9 cellular contexts compared by ENCODE assay signal in the genomic region with DNA sequence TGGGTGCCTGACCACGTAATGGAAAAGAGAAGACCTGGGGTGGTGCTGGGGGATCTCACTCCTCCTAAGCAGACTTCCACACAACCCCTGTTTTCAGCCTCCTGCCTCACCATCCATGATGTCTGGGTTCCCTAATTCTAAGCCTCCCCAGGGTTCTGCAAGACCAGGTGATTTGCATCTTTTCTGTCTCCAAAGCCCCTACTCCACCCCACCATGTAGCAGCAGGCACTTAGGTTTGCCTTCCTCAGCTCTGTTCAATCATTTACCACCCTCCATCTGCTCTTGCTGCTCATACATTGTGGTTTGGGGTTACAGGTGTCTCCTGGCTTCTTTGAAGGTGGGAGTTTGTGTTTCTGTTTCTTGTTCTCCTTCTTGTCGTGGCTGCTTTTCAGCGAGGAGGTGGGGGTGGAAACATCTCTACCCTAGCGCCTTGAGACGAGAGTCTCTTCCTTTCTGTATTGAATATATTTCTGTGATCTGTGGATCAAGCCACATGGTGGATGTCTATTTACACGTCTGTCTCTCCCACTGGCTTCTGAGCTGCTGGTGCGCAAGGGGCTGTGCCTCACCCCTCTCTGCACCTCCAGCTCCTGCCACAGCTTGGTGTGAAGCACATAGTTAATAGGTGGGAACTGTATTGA. TPM values are rescaled to one million over a fixed set of nuclear protein-coding genes. Genes with fewer than 3 reads are reported as not detected.
DNase-seq lines count a peak whose midpoint lies in the region; ATAC-seq and TF ChIP-seq lines count a peak whose summit lies in the region.
"Had no signal": no experiment of that assay in that cellular context is flagged by ENCODE, and none has a peak within 500 bp of the region (broad histone marks: within the 10 kb centered on the region; RNA-seq: fewer than 3 reads in every experiment).

No MANE protein-coding gene starts in this region.

- peaks cover 12% of the 10 kb centered on the region for H3K36me3 Mint-ChIP-seq in activated B cell treated with CpG ODN at 0.5 μM for 24 hours (ENCODE audit: low read depth)

- peaks cover 2% of the 10 kb centered on the region for H3K9me3 Mint-ChIP-seq in activated B cell treated with CpG ODN at 0.5 μM for 24 hours

- TF ChIP-seq POLR2A in body of pancreas (IDR thresholded peaks at IDR 0.05): no peak

- POLR2A ChIA-PET in activated B cell treated with CpG ODN at 0.5 μM for 24 hours (lab: Charles Lee): interaction anchor here (0.5 to 11.8 kb wide), 8 partner anchors 10 to 99 kb away, joined by 3 to 304 read pairs (median 5); partner anchors contain the start of gene RAC2

- DNase-seq in activated B cell treated with CpG ODN at 0.5 μM for 24 hours (no peak), NCI-H2227 (lab: John Stamatoyannopoulos, UW; ENCODE audit: unreplicated experiment) (no peak), DMS153 treated with DMSO at 0.1 percent for 48 hours (lab: John Stamatoyannopoulos, UW; ENCODE audit: unreplicated experiment) (no peak), body of pancreas (no peak)

- H3K27me3 ChIP-seq in muscle layer of duodenum (ENCODE audit: low read depth, low read length): no peaks in the 10 kb centered on the region
- no peaks in the 10 kb centered on the region for H3K27me3 ChIP-seq in body of pancreas

- intact Hi-C loops in activated B cell treated with CpG ODN at 0.5 μM for 24 hours (cut with micrococcal nuclease) (loop anchor here (1.0 kb wide), 3 partner anchors 11 to 23 kb away; no protein-coding TSS in a partner anchor), body of pancreas (cut with DNase I) (no loop called here)

- peak overlapping the region; percentile 99 for H3K27ac Mint-ChIP-seq in activated B cell treated with CpG ODN at 0.5 μM for 24 hours

- ATAC-seq in GM18520 (IDR thresholded peaks at IDR 0.05; ENCODE audit: unreplicated experiment) (peak; percentile 62), HG02852 (IDR thresholded peaks at IDR 0.05; ENCODE audit: unreplicated experiment) (peak; percentile 84), activated B cell treated with CpG ODN at 0.5 μM for 24 hours (ENCODE audit: low read depth) (peak; percentile 83), body of pancreas (no peak), SK-N-SH treated with all-trans-retinoic acid at 6 μM for 48 hours (no peak)

- H3K27me3 Mint-ChIP-seq in activated B cell treated with CpG ODN at 0.5 μM for 24 hours: no peaks in the 10 kb centered on the region

- peak overlapping the region; percentile 71 for H3K4me3 Mint-ChIP-seq in activated B cell treated with CpG ODN at 0.5 μM for 24 hours

- peaks cover 78% of the 10 kb centered on the region for H3K4me1 Mint-ChIP-seq in activated B cell treated with CpG ODN at 0.5 μM for 24 hours

- WGBS in body of pancreas, 2 donors: 27 to 43% methylated on average over 5 to 7 of the region's 7 CpGs

- H3K27ac ChIP-seq in muscle layer of duodenum (ENCODE audit: low read length) (peak overlapping the region; percentile 5), body of pancreas (no peak overlapping the region)

- H3K36me3 ChIP-seq in muscle layer of duodenum (ENCODE audit: control insufficient read depth in 1 of 2, insufficient read depth in 2 of 2, low read length in 2 of 2): no peaks in the 10 kb centered on the region
- no peaks in the 10 kb centered on the region for H3K36me3 ChIP-seq in body of pancreas (replicated peaks in 1 of 2; ENCODE audit: insufficient read depth in 1 of 2, low read depth in 2 of 2)

- H3K4me1 ChIP-seq in muscle layer of duodenum (ENCODE audit: control insufficient read depth in 1 of 2, insufficient read depth in 2 of 2, low read length in 2 of 2): no peaks in the 10 kb centered on the region
- H3K4me1 ChIP-seq in body of pancreas: no peaks in the 10 kb centered on the region

- TF ChIP-seq CTCF in activated B cell treated with CpG ODN at 0.5 μM for 24 hours (IDR thresholded peaks at IDR 0.05) (no peak), body of pancreas (IDR thresholded peaks at IDR 0.05) (no peak)

- CTCF ChIA-PET in activated B cell treated with CpG ODN at 0.5 μM for 24 hours (lab: Charles Lee): interaction anchor here (1.5 to 2.9 kb wide), 4 partner anchors 11 to 41 kb away, joined by 4 to 22 read pairs (median 8); no protein-coding TSS in a partner anchor

- H3K9me3 ChIP-seq in muscle layer of duodenum (ENCODE audit: control insufficient read depth in 1 of 2, low read length in 2 of 2) (no peaks in the 10 kb centered on the region), body of pancreas (no peaks in the 10 kb centered on the region)

- H3K4me3 ChIP-seq in muscle layer of duodenum (ENCODE audit: low read depth in 1 of 2, low read length in 2 of 2): no peak overlapping the region
- H3K4me3 ChIP-seq in body of pancreas: no peak overlapping the region

TF ChIP-seq in SK-N-SH treated with all-trans-retinoic acid at 6 μM for 48 hours, 23 proteins besides CTCF, POLR2A, EP300 and RAD21 (continues in another document):
- TF ChIP-seq SNAI2 (CRISPR knock-in tag; IDR thresholded peaks at IDR 0.05) (no peak), ARNTL (CRISPR knock-in tag; IDR thresholded peaks at IDR 0.05; ENCODE audit: borderline replicate concordance, low read depth) (no peak), GLIS3 (CRISPR knock-in tag; IDR thresholded peaks at IDR 0.05) (no peak), RARB (CRISPR knock-in tag; IDR thresholded peaks at IDR 0.05) (no peak), ZFP3 (CRISPR knock-in tag; IDR thresholded peaks at IDR 0.05) (no peak), OSR1 (CRISPR knock-in tag; IDR thresholded peaks at IDR 0.05) (no peak), ZNF565 (CRISPR knock-in tag; conservative IDR thresholded peaks at IDR 0.05; ENCODE audit: low read depth) (no peak), ISL1 (CRISPR knock-in tag; IDR thresholded peaks at IDR 0.05) (no peak), POU6F1 (CRISPR knock-in tag; IDR thresholded peaks at IDR 0.05; ENCODE audit: borderline replicate concordance, low read depth) (no peak), ZC3H10 (CRISPR knock-in tag; IDR thresholded peaks at IDR 0.05) (no peak)
- TF ChIP-seq, protein P1, sequence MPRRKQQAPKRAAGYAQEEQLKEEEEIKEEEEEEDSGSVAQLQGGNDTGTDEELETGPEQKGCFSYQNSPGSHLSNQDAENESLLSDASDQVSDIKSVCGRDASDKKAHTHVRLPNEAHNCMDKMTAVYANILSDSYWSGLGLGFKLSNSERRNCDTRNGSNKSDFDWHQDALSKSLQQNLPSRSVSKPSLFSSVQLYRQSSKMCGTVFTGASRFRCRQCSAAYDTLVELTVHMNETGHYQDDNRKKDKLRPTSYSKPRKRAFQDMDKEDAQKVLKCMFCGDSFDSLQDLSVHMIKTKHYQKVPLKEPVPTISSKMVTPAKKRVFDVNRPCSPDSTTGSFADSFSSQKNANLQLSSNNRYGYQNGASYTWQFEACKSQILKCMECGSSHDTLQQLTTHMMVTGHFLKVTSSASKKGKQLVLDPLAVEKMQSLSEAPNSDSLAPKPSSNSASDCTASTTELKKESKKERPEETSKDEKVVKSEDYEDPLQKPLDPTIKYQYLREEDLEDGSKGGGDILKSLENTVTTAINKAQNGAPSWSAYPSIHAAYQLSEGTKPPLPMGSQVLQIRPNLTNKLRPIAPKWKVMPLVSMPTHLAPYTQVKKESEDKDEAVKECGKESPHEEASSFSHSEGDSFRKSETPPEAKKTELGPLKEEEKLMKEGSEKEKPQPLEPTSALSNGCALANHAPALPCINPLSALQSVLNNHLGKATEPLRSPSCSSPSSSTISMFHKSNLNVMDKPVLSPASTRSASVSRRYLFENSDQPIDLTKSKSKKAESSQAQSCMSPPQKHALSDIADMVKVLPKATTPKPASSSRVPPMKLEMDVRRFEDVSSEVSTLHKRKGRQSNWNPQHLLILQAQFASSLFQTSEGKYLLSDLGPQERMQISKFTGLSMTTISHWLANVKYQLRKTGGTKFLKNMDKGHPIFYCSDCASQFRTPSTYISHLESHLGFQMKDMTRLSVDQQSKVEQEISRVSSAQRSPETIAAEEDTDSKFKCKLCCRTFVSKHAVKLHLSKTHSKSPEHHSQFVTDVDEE (CRISPR knock-in tag; IDR thresholded peaks at IDR 0.05): no peak
- TF ChIP-seq, protein P2, sequence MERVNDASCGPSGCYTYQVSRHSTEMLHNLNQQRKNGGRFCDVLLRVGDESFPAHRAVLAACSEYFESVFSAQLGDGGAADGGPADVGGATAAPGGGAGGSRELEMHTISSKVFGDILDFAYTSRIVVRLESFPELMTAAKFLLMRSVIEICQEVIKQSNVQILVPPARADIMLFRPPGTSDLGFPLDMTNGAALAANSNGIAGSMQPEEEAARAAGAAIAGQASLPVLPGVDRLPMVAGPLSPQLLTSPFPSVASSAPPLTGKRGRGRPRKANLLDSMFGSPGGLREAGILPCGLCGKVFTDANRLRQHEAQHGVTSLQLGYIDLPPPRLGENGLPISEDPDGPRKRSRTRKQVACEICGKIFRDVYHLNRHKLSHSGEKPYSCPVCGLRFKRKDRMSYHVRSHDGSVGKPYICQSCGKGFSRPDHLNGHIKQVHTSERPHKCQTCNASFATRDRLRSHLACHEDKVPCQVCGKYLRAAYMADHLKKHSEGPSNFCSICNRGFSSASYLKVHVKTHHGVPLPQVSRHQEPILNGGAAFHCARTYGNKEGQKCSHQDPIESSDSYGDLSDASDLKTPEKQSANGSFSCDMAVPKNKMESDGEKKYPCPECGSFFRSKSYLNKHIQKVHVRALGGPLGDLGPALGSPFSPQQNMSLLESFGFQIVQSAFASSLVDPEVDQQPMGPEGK (CRISPR knock-in tag; IDR thresholded peaks at IDR 0.05; ENCODE audit: borderline replicate concordance): no peak

RNA-seq across cellular contexts. Expression of gene SSTR3, which starts 6.6 kb away (rescaled TPM):
- total RNA-seq in activated B cell treated with CpG ODN at 0.5 μM for 24 hours (1.7 and 1.8 TPM in 2 replicates), body of pancreas (1 to 10 TPM; 1.3 to 4.2 TPM)
- total RNA-seq: epithelial cell of proximal tubule had no signal

RNA-seq across cellular contexts. Expression of gene RAC2, which starts 25.2 kb away (rescaled TPM):
- total RNA-seq in activated B cell treated with CpG ODN at 0.5 μM for 24 hours (518 and 557 TPM in 2 replicates), body of pancreas (1 to 10 TPM; 4.3 to 4.9 TPM)

RNA-seq across cellular contexts. Expression of gene C1QTNF6, which starts 30.8 kb away (rescaled TPM):
- 5.2 and 8.2 TPM in 2 replicates for total RNA-seq in activated B cell treated with CpG ODN at 0.5 μM for 24 hours
- total RNA-seq in body of pancreas: 1 to 10 TPM; 2.0 to 4.7 TPM

Comparison
In these comparisons a context has a peak if more than half of its experiments do, and no peak if none do; other contexts are left out.
1. ATAC-seq: peak in GM18520 (single experiment), HG02852 (single experiment) and activated B cell treated with CpG ODN at 0.5 μM for 24 hours (single experiment); none in body of pancreas (single experiment) and SK-N-SH treated with all-trans-retinoic acid at 6 μM for 48 hours (single experiment).
2. RNA of gene RAC2, which starts 25.2 kb away (total RNA-seq): 518 to 557 TPM in activated B cell treated with CpG ODN at 0.5 μM for 24 hours; 4.3 to 4.9 TPM in body of pancreas; every median in the first group is over 10 times any median in the second.